In genomic region chr6:138431276-138432062, GRCh38 we compare ENCODE assay signal across 16 cellular contexts.
DNase-seq lines count a peak whose midpoint lies in the region; ATAC-seq lines count a peak whose summit lies in the region.
"Had no signal": no experiment of that assay in that cellular context is flagged by ENCODE, and none has a peak within 500 bp of the region (broad histone marks: within the 10 kb centered on the region; RNA-seq: fewer than 3 reads in every experiment).

No MANE protein-coding gene starts in this region.

- peaks cover 13 to 32% of the 10 kb centered on the region in 2 donors for H3K4me1 Mint-ChIP-seq in stimulated activated naive B cell treated with anti-CD40 and anti-IgM and Interleukin-4, amounts not matched to agents 10 μg/mL and 1 μg/mL and 100 μg/mL, for 72 hours

- H3K27me3 Mint-ChIP-seq in stimulated activated naive B cell treated with anti-CD40 and anti-IgM and Interleukin-4, amounts not matched to agents 10 μg/mL and 1 μg/mL and 100 μg/mL, for 72 hours = peaks cover 10 to 13% of the 10 kb centered on the region in 2 donors

- DNase-seq in SIG-M5 treated with dmso at 0.1 percent for 504 hours (lab: John Stamatoyannopoulos, UW; ENCODE audit: unreplicated experiment) = peak; percentile 68
- DNase-seq in SIG-M5 (lab: John Stamatoyannopoulos, UW) = no peak
- peak; percentile 58 for DNase-seq in left kidney (ENCODE audit: low read depth, low spot score)
- DNase-seq in stimulated activated naive B cell treated with anti-CD40 and anti-IgM and Interleukin-4, amounts not matched to agents 10 μg/mL and 1 μg/mL and 100 μg/mL, for 72 hours = no peak
- no peak for DNase-seq in activated CD8-positive, alpha-beta memory T cell treated with anti-CD3 and anti-CD28 coated beads for 24 hours
- DNase-seq: activated CD4-positive, alpha-beta T cell treated with anti-CD3 and anti-CD28 coated beads, Interleukin-2, amount 50 U/mL, for 4 hours; CD8-positive, alpha-beta T cell; GM23248; NCI-H187; NCI-H526; stimulated activated CD4-positive, alpha-beta T cell treated with anti-CD3 and anti-CD28 coated beads, Interleukin-4, amount 100 ng/mL, for 4 hours; stimulated activated naive CD4-positive, alpha-beta T cell had no signal

- H3K27ac Mint-ChIP-seq in stimulated activated naive B cell treated with anti-CD40 and anti-IgM and Interleukin-4, amounts not matched to agents 10 μg/mL and 1 μg/mL and 100 μg/mL, for 72 hours = no peak overlapping the region
- H3K27ac Mint-ChIP-seq: CD8-positive, alpha-beta T cell had no signal

- H3K4me3 Mint-ChIP-seq in stimulated activated naive B cell treated with anti-CD40 and anti-IgM and Interleukin-4, amounts not matched to agents 10 μg/mL and 1 μg/mL and 100 μg/mL, for 72 hours = no peak overlapping the region
- H3K4me3 Mint-ChIP-seq: CD8-positive, alpha-beta T cell had no signal

- H3K36me3 Mint-ChIP-seq in stimulated activated naive B cell treated with anti-CD40 and anti-IgM and Interleukin-4, amounts not matched to agents 10 μg/mL and 1 μg/mL and 100 μg/mL, for 72 hours = no peaks in the 10 kb centered on the region
- H3K36me3 Mint-ChIP-seq: CD8-positive, alpha-beta T cell had no signal

- ATAC-seq in stimulated activated naive B cell treated with anti-CD40 and anti-IgM and Interleukin-4, amounts not matched to agents 10 μg/mL and 1 μg/mL and 100 μg/mL, for 72 hours (replicated peaks) = peak; percentile 59 to 74
- ATAC-seq in GM18907 (IDR thresholded peaks at IDR 0.05; ENCODE audit: unreplicated experiment) = no peak
- no peak for ATAC-seq in GM21381 (IDR thresholded peaks at IDR 0.05; ENCODE audit: unreplicated experiment)
- ATAC-seq: CD8-positive, alpha-beta T cell; sciatic nerve had no signal

- H3K27ac ChIP-seq in angular gyrus (ENCODE audit: low read depth, low read length) = peak overlapping the region; percentile 50
- H3K27ac ChIP-seq: GM23248 had no signal

- no peaks in the 10 kb centered on the region for H3K9me3 Mint-ChIP-seq in stimulated activated naive B cell treated with anti-CD40 and anti-IgM and Interleukin-4, amounts not matched to agents 10 μg/mL and 1 μg/mL and 100 μg/mL, for 72 hours
- H3K9me3 Mint-ChIP-seq: CD8-positive, alpha-beta T cell had no signal

Comparison
In these comparisons a context has a peak if more than half of its experiments do, and no peak if none do; other contexts are left out.
1. DNase-seq: peak in SIG-M5 treated with dmso at 0.1 percent for 504 hours (single experiment) and left kidney (single experiment); none in SIG-M5 (single experiment), stimulated activated naive B cell treated with anti-CD40 and anti-IgM and Interleukin-4, amounts not matched to agents 10 μg/mL and 1 μg/mL and 100 μg/mL, for 72 hours (single experiment) and activated CD8-positive, alpha-beta memory T cell treated with anti-CD3 and anti-CD28 coated beads for 24 hours (single experiment).
2. ATAC-seq: peak in stimulated activated naive B cell treated with anti-CD40 and anti-IgM and Interleukin-4, amounts not matched to agents 10 μg/mL and 1 μg/mL and 100 μg/mL, for 72 hours (2 of 2); none in GM18907 (single experiment) and GM21381 (single experiment).